ENCODE assay signal across 9 cellular contexts in the genomic region with DNA sequence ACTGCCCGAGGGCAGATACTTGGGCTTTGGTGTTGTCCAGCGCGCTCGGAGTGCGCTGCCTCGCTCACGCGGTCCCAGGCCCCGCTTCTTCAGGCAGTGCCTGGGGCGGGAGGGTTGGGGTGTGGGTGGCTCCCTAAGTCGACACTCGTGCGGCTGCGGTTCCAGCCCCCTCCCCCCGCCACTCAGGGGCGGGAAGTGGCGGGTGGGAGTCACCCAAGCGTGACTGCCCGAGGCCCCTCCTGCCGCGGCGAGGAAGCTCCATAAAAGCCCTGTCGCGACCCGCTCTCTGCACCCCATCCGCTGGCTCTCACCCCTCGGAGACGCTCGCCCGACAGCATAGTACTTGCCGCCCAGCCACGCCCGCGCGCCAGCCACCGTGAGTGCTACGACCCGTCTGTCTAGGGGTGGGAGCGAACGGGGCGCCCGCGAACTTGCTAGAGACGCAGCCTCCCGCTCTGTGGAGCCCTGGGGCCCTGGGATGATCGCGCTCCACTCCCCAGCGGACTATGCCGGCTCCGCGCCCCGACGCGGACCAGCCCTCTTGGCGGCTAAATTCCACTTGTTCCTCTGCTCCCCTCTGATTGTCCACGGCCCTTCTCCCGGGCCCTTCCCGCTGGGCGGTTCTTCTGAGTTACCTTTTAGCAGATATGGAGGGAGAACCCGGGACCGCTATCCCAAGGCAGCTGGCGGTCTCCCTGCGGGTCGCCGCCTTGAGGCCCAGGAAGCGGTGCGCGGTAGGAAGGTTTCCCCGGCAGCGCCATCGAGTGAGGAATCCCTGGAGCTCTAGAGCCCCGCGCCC. TPM values are rescaled to one million over a fixed set of nuclear protein-coding genes. Genes with fewer than 3 reads are reported as not detected.
A peak's percentile ranks its signal among the peaks of the same experiment; 100 is the strongest.
DNase-seq lines count a peak whose midpoint lies in the region; ATAC-seq, FAIRE-seq and TF ChIP-seq lines count a peak whose summit lies in the region.
"Had no signal": no experiment of that assay in that cellular context is flagged by ENCODE, and none has a peak within 500 bp of the region (broad histone marks: within the 10 kb centered on the region; RNA-seq: fewer than 3 reads in every experiment).

TSS of gene NPY (plus strand) at position 291 of the 799 bp plus-strand sequence. CDS start 1,051 bp downstream, outside the sequence.

- H3K9me3 ChIP-seq in A549 = no peaks in the 10 kb centered on the region; the same call in 2 of the 3 replicates

- peak in 1 of 2 experiments; percentile 56; a peak in 3 of 6 replicates for ATAC-seq in A549
- ATAC-seq in GM23338 = peak; percentile 64
- peak; percentile 50 for ATAC-seq in activated naive CD8-positive, alpha-beta T cell treated with anti-CD3 and anti-CD28 coated beads, Interleukin-2, amount 10 ng/mL, durations not matched to agents 7 days and 5 days (ENCODE audit: low read depth)
- peak in 1 of 3 donors; percentile 20 for ATAC-seq in natural killer cell
- ATAC-seq in GM18520 (IDR thresholded peaks at IDR 0.05; ENCODE audit: unreplicated experiment) = no peak

- H3K4me1 Mint-ChIP-seq in GM23338 (peaks cover 24% of the 10 kb centered on the region), natural killer cell (peaks cover 0 to 6% of the 10 kb centered on the region in 2 donors)
- peaks cover 8% of the 10 kb centered on the region for H3K4me1 Mint-ChIP-seq in activated naive CD8-positive, alpha-beta T cell treated with anti-CD3 and anti-CD28 coated beads, Interleukin-2, amount 10 ng/mL, durations not matched to agents 7 days and 5 days

- H3K9me3 Mint-ChIP-seq in GM23338 = no peaks in the 10 kb centered on the region
- H3K9me3 Mint-ChIP-seq in activated naive CD8-positive, alpha-beta T cell treated with anti-CD3 and anti-CD28 coated beads, Interleukin-2, amount 10 ng/mL, durations not matched to agents 7 days and 5 days = no peaks in the 10 kb centered on the region
- no peaks in the 10 kb centered on the region for H3K9me3 Mint-ChIP-seq in natural killer cell

- TF ChIP-seq RAD21 in A549 (conservative IDR thresholded peaks at IDR 0.05 in 1 of 2, IDR thresholded peaks at IDR 0.05 in 1 of 2) = no peak

- H3K27me3 Mint-ChIP-seq in GM23338 (ENCODE audit: insufficient read depth, low read depth, poor library complexity) (peaks cover 42% of the 10 kb centered on the region), natural killer cell (ENCODE audit: low read depth in 2 of 2) (peaks cover 26 to 35% of the 10 kb centered on the region in 2 donors)
- peaks cover 47% of the 10 kb centered on the region for H3K27me3 Mint-ChIP-seq in activated naive CD8-positive, alpha-beta T cell treated with anti-CD3 and anti-CD28 coated beads, Interleukin-2, amount 10 ng/mL, durations not matched to agents 7 days and 5 days

- no peak for TF ChIP-seq EP300 in A549 (IDR thresholded peaks at IDR 0.05)

- H3K27ac ChIP-seq in A549 (no peak within 1 kb of the TSS), GM23338 (ENCODE audit: low read depth) (no peak within 1 kb of the TSS)

- no peaks in the 10 kb centered on the region for H3K36me3 Mint-ChIP-seq in GM23338 (ENCODE audit: low read depth)
- no peaks in the 10 kb centered on the region for H3K36me3 Mint-ChIP-seq in activated naive CD8-positive, alpha-beta T cell treated with anti-CD3 and anti-CD28 coated beads, Interleukin-2, amount 10 ng/mL, durations not matched to agents 7 days and 5 days
- no peaks in the 10 kb centered on the region for H3K36me3 Mint-ChIP-seq in natural killer cell

- CTCF ChIA-PET in A549 (lab: Yijun Ruan, JAX) = no interaction called here

- TF ChIP-seq POLR2A in A549 (IDR thresholded peaks at IDR 0.05; ENCODE audit: low read length) = no peak

- H3K27ac Mint-ChIP-seq in GM23338 (no peak within 1 kb of the TSS), natural killer cell (no peak within 1 kb of the TSS)
- H3K27ac Mint-ChIP-seq in activated naive CD8-positive, alpha-beta T cell treated with anti-CD3 and anti-CD28 coated beads, Interleukin-2, amount 10 ng/mL, durations not matched to agents 7 days and 5 days = no peak within 1 kb of the TSS

- peak within 1 kb of the TSS; percentile 94 for H2AFZ ChIP-seq in GM23338

- no peaks in the 10 kb centered on the region for H3K36me3 ChIP-seq in GM23338 (ENCODE audit: insufficient read depth)

- H3K4me1 ChIP-seq in A549 (peaks cover 19% of the 10 kb centered on the region; the same call in 2 of the 3 replicates), GM23338 (ENCODE audit: insufficient read depth) (peaks cover 35% of the 10 kb centered on the region)

- H3K4me3 ChIP-seq in A549 (peak within 1 kb of the TSS; percentile 38), GM23338 (peak within 1 kb of the TSS; percentile 75)

- H3K4me3 Mint-ChIP-seq in GM23338 (peak within 1 kb of the TSS; percentile 80), natural killer cell (peak within 1 kb of the TSS; percentile 60)
- H3K4me3 Mint-ChIP-seq in activated naive CD8-positive, alpha-beta T cell treated with anti-CD3 and anti-CD28 coated beads, Interleukin-2, amount 10 ng/mL, durations not matched to agents 7 days and 5 days = peak within 1 kb of the TSS; percentile 68

- FAIRE-seq in A549 (lab: Jason Lieb, UNC) = no peak

- no peaks in the 10 kb centered on the region for H3K79me2 ChIP-seq in GM23338 (replicated peaks; ENCODE audit: insufficient read depth)

- TF ChIP-seq CTCF in A549 (IDR thresholded peaks at IDR 0.05) (no peak), GM23338 (conservative IDR thresholded peaks at IDR 0.05; ENCODE audit: low read depth in 2 of 2) (no peak), natural killer cell (IDR thresholded peaks at IDR 0.05) (no peak)

- POLR2A ChIA-PET in A549 (lab: Yijun Ruan, JAX) = no interaction called here
- POLR2A ChIA-PET in activated naive CD8-positive, alpha-beta T cell treated with anti-CD3 and anti-CD28 coated beads, Interleukin-2, amount 10 ng/mL, durations not matched to agents 7 days and 5 days (lab: Charles Lee) = interaction anchor here (0.6 kb wide), 1 partner anchor 622 kb away, joined by 3 read pairs; no protein-coding TSS in a partner anchor

- 0 out of 2 replicates have a peak, but pooled peaks cover 7% of the 10 kb centered on the region for H3K9me2 ChIP-seq in GM23338 (ENCODE audit: insufficient read depth)

- DNase-seq in A549 (ENCODE audit: low read depth in 1 of 2, low spot score in 1 of 2) (no peak), GM23338 (ENCODE audit: low spot score) (peak; percentile 68), natural killer cell (no peak), DMS153 (lab: John Stamatoyannopoulos, UW) (no peak), NOMO-1 (lab: John Stamatoyannopoulos, UW; ENCODE audit: unreplicated experiment in 2 of 2) (no peak), cortex of kidney (lab: John Stamatoyannopoulos, UW) (no peak)
- DNase-seq in activated naive CD8-positive, alpha-beta T cell treated with anti-CD3 and anti-CD28 coated beads, Interleukin-2, amount 10 ng/mL, durations not matched to agents 7 days and 5 days = peak; percentile 41
- DNase-seq: EL had no signal

- H3K27me3 ChIP-seq in GM23338 (ENCODE audit: insufficient read depth) = peaks cover 84% of the 10 kb centered on the region

- H3F3A ChIP-seq in GM23338 (replicated peaks; ENCODE audit: low read depth) = 0 out of 2 replicates have a peak, but pooled peaks cover 4% of the 10 kb centered on the region

- peak within 1 kb of the TSS; percentile 82 for H3K4me2 ChIP-seq in A549
- peak within 1 kb of the TSS; percentile 96 for H3K4me2 ChIP-seq in GM23338

- no peaks in the 10 kb centered on the region; the same call in 1 of the 2 replicates for H4K20me1 ChIP-seq in GM23338 (replicated peaks; ENCODE audit: insufficient read depth)

- 22% methylated on average over 45 of the region's 73 CpGs for WGBS in A549 (ENCODE audit: missing lambda C conversion rate)

- intact Hi-C loops in natural killer cell (cut with micrococcal nuclease) = no loop called here

TF ChIP-seq in A549, 52 proteins besides CTCF, POLR2A, EP300 and RAD21 (continues in another document):
- TF ChIP-seq CBX8 (IDR thresholded peaks at IDR 0.05) (no peak), ZNF302 (CRISPR knock-in tag; IDR thresholded peaks at IDR 0.05) (no peak), PHF8 (IDR thresholded peaks at IDR 0.05; ENCODE audit: borderline replicate concordance, low read depth) (no peak), HOXA7 (CRISPR knock-in tag; IDR thresholded peaks at IDR 0.05) (no peak)

RNA-seq across cellular contexts. Expression of gene NPY, which starts in this region (rescaled TPM):
- polyA plus RNA-seq in A549 (2011; rRNA removed) (not detected in 2 replicates), A549 (2017; fragmentation: RNase III; extraction: RNeasy Plus Mini Kit Qiagen cat#74134 plus additional on column Dnase treatment) (not detected in 3 replicates), GM23338 (2016; fragmentation: Nextera tagmentation; extraction: Ambion mirVana) (4.8 and 7.0 TPM in 2 replicates)
- polyA plus RNA-seq in A549 (2012; cell fraction: cytosol; rRNA removed) = not detected in 2 replicates
- not detected in 2 replicates for polyA plus RNA-seq in A549 (2012; cell fraction: nucleus; rRNA removed)
- not detected in 2 replicates for polyA minus RNA-seq in A549 (2011; rRNA and poly(A)+ RNA removed)
- total RNA-seq in GM23338 (2014; rRNA removed; shearing (Covaris generic)) = 3.1 TPM in 1 of 2 replicates, not detected in the other
- total RNA-seq in activated naive CD8-positive, alpha-beta T cell treated with anti-CD3 and anti-CD28 coated beads, Interleukin-2, amount 10 ng/mL, durations not matched to agents 7 days and 5 days = not detected
- total RNA-seq in natural killer cell = not detected

Comparison
In these comparisons a context has a peak if more than half of its experiments do, and no peak if none do; other contexts are left out.
1. Peak in DNase-seq and ATAC-seq in activated naive CD8-positive, alpha-beta T cell treated with anti-CD3 and anti-CD28 coated beads, Interleukin-2, amount 10 ng/mL, durations not matched to agents 7 days and 5 days; RNA of the gene not detected or under 1 TPM.